9 cellular contexts compared by ENCODE assay signal in the genomic region with DNA sequence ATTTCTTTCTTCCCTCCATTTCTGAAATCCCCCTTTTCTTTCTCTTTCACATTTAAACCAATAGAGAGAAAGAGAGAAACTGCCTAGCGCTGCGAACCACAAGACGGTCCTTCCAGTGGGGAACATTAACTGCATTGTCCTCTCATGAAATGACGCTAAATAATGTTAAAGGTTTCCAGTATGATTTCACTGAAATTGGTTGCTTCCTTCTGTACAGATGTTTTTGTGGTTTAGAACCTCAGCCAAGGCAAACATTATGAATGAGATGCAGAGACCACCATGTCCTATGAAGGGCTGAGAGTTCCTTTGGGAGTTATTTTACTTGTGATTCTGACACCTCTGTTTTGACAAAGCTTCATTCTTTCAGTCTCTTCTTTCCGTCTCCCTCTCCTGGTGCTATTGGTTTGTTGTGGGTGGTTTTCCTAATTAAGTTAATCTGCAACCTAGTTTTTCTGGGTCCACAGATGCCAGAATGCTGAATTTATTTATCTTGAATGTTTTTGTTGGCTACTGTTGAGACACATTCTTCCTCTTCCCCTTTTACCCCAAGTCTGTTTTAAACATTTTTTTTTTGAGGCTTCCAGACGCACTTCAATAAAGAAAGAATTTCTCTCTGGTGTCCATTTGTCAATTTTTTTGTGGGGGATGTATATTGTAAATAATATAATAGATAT. TPM values are rescaled to one million over a fixed set of nuclear protein-coding genes. Genes with fewer than 3 reads are reported as not detected.
A peak's percentile ranks its signal among the peaks of the same experiment; 100 is the strongest.
DNase-seq lines count a peak whose midpoint lies in the region; ATAC-seq, FAIRE-seq and TF ChIP-seq lines count a peak whose summit lies in the region.
"Had no signal": no experiment of that assay in that cellular context is flagged by ENCODE, and none has a peak within 500 bp of the region (broad histone marks: within the 10 kb centered on the region; RNA-seq: fewer than 3 reads in every experiment).

No MANE protein-coding gene starts in this region.

- 49 to 56% methylated on average over 6 of the region's 6 CpGs for WGBS in pancreas, 2 donors

- intact Hi-C loops in pancreas (cut with DNase I) = no loop called here
- intact Hi-C loops in CD4-positive, alpha-beta T cell (cut with DNase I, micrococcal nuclease) = no loop called here

- peak overlapping the region in 1 of 4 donors; percentile 8 for H3K4me3 ChIP-seq in pancreas

- H3K27ac ChIP-seq in pancreas = peak overlapping the region in 3 of 4 donors; percentile 11 to 67 (median 29)
- H3K27ac ChIP-seq in CD4-positive, alpha-beta T cell (ENCODE audit: low read depth, low read length) = no peak overlapping the region

- no peak for DNase-seq in activated naive CD8-positive, alpha-beta T cell treated with anti-CD3 and anti-CD28 coated beads for 36 hours
- DNase-seq in foreskin melanocyte (peak; percentile 23), pancreas (no peak), NCI-H2081 (lab: John Stamatoyannopoulos, UW) (no peak)
- DNase-seq in CD4-positive, alpha-beta T cell = no peak
- DNase-seq: NCI-H2029 had no signal

- H3K36me3 ChIP-seq in pancreas = no peaks in the 10 kb centered on the region

- H3K9me3 ChIP-seq in pancreas = no peaks in the 10 kb centered on the region
- no peaks in the 10 kb centered on the region for H3K9me3 ChIP-seq in CD4-positive, alpha-beta T cell (ENCODE audit: control insufficient read depth, low read length)

- peak in 3 of 4 donors; percentile 15 to 39 (median 35) for ATAC-seq in pancreas
- no peak for ATAC-seq in HG02885 (IDR thresholded peaks at IDR 0.05; ENCODE audit: poor library complexity, unreplicated experiment)
- no peak for ATAC-seq in GM18498 (IDR thresholded peaks at IDR 0.05; ENCODE audit: unreplicated experiment)
- no peak for ATAC-seq in CD4-positive, alpha-beta T cell (ENCODE audit: poor library complexity)

- H3K27me3 Mint-ChIP-seq in activated naive CD8-positive, alpha-beta T cell = peaks cover 7% of the 10 kb centered on the region
- no peaks in the 10 kb centered on the region for H3K27me3 Mint-ChIP-seq in activated naive CD8-positive, alpha-beta T cell treated with anti-CD3 and anti-CD28 coated beads for 36 hours
- peaks cover 20% of the 10 kb centered on the region for H3K27me3 Mint-ChIP-seq in CD4-positive, alpha-beta T cell

- no peak for TF ChIP-seq CTCF in pancreas (IDR thresholded peaks at IDR 0.05)
- no peak for TF ChIP-seq CTCF in CD4-positive, alpha-beta T cell (IDR thresholded peaks at IDR 0.05)

- H3K27me3 ChIP-seq in pancreas = no peaks in the 10 kb centered on the region
- H3K27me3 ChIP-seq in CD4-positive, alpha-beta T cell (ENCODE audit: control insufficient read depth, insufficient read depth, low read length) = no peaks in the 10 kb centered on the region

- peaks cover 25 to 43% (median 35%) of the 10 kb centered on the region in 3 donors for H3K4me1 ChIP-seq in pancreas

- CTCF ChIA-PET in CD4-positive, alpha-beta T cell (lab: Charles Lee) = no interaction called here

- no peaks in the 10 kb centered on the region for H3K36me3 Mint-ChIP-seq in activated naive CD8-positive, alpha-beta T cell
- no peaks in the 10 kb centered on the region for H3K36me3 Mint-ChIP-seq in activated naive CD8-positive, alpha-beta T cell treated with anti-CD3 and anti-CD28 coated beads for 36 hours
- H3K36me3 Mint-ChIP-seq in CD4-positive, alpha-beta T cell (ENCODE audit: low read depth) = no peaks in the 10 kb centered on the region

- no peak overlapping the region for H3K27ac Mint-ChIP-seq in activated naive CD8-positive, alpha-beta T cell
- H3K27ac Mint-ChIP-seq in activated naive CD8-positive, alpha-beta T cell treated with anti-CD3 and anti-CD28 coated beads for 36 hours = no peak overlapping the region
- H3K27ac Mint-ChIP-seq in CD4-positive, alpha-beta T cell = no peak overlapping the region

- no peaks in the 10 kb centered on the region for H3K9me3 Mint-ChIP-seq in activated naive CD8-positive, alpha-beta T cell (ENCODE audit: low read depth)
- no peaks in the 10 kb centered on the region for H3K9me3 Mint-ChIP-seq in activated naive CD8-positive, alpha-beta T cell treated with anti-CD3 and anti-CD28 coated beads for 36 hours
- H3K9me3 Mint-ChIP-seq in CD4-positive, alpha-beta T cell = no peaks in the 10 kb centered on the region

- FAIRE-seq in pancreas (lab: Jason Lieb, UNC) = no peak

- peak overlapping the region; percentile 9 for H3K4me3 Mint-ChIP-seq in activated naive CD8-positive, alpha-beta T cell
- H3K4me3 Mint-ChIP-seq in activated naive CD8-positive, alpha-beta T cell treated with anti-CD3 and anti-CD28 coated beads for 36 hours = no peak overlapping the region
- no peak overlapping the region for H3K4me3 Mint-ChIP-seq in CD4-positive, alpha-beta T cell

- H3K4me1 Mint-ChIP-seq in activated naive CD8-positive, alpha-beta T cell (ENCODE audit: low read depth) = peaks cover 17% of the 10 kb centered on the region
- peaks cover 8% of the 10 kb centered on the region for H3K4me1 Mint-ChIP-seq in activated naive CD8-positive, alpha-beta T cell treated with anti-CD3 and anti-CD28 coated beads for 36 hours
- H3K4me1 Mint-ChIP-seq in CD4-positive, alpha-beta T cell (ENCODE audit: low read depth) = peaks cover 30% of the 10 kb centered on the region

- POLR2A ChIA-PET in CD4-positive, alpha-beta T cell (lab: Charles Lee) = no interaction called here

RNA-seq across cellular contexts. Expression of a gene that starts 52.0 kb away (rescaled TPM):
- 1 to 10 TPM; 1.7 to 2.1 TPM for total RNA-seq in activated naive CD8-positive, alpha-beta T cell treated with anti-CD3 and anti-CD28 coated beads for 36 hours
- total RNA-seq in pancreas = 10 to 100 TPM in 5 of 6 donors, 1 to 10 TPM in 1; 8.1 to 76.4 (median 47.0) TPM
- 10 to 100 TPM; 12.0 to 41.3 TPM for polyA plus RNA-seq in pancreas
- total RNA-seq in CD4-positive, alpha-beta T cell = 10 to 100 TPM; 19.1 to 20.6 TPM

Comparison
In these comparisons a context has a peak if more than half of its experiments do, and no peak if none do; other contexts are left out.
1. ATAC-seq: peak in pancreas (3 of 4); none in HG02885 (single experiment), GM18498 (single experiment) and CD4-positive, alpha-beta T cell (single experiment).